ENCODE assay signal across 22 cellular contexts in the genomic region with DNA sequence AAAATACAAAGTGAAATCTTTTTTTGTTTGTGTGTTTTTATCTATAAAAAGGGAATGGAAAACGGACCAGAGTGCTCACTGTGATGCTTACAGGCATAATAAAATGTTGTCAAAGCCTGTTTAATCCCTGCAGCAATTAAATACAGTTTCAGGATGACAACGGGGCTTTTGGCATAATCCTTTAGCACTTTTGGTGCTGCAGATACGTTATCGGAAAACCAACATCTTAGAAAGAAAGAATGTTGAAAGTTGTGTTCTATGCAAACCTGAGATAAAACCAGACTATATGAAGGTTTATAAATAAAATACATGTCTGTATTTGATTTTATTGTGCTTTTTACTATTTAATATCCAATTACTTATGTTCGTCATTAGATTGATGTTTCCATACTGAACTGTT.
A peak's percentile ranks its signal among the peaks of the same experiment; 100 is the strongest.
DNase-seq lines count a peak whose midpoint lies in the region; ATAC-seq, FAIRE-seq and TF ChIP-seq lines count a peak whose summit lies in the region.
"Had no signal": no experiment of that assay in that cellular context is flagged by ENCODE, and none has a peak within 500 bp of the region (broad histone marks: within the 10 kb centered on the region; RNA-seq: fewer than 3 reads in every experiment).

No MANE protein-coding gene starts in this region.

- no peak for DNase-seq in D721Med (ENCODE audit: insufficient read length, low spot score)
- no peak for DNase-seq in GM23338 (ENCODE audit: low spot score)
- no peak for DNase-seq in astrocyte (ENCODE audit: low read depth)
- no peak for DNase-seq in stimulated activated naive CD8-positive, alpha-beta T cell treated with anti-CD3 and anti-CD28 coated beads, Interleukin-15, amount 100 ng/mL, for 72 hours
- no peak for DNase-seq in NCI-H446 treated with DMSO at 0.1 percent for 48 hours (lab: John Stamatoyannopoulos, UW)
- DNase-seq: 8988T; ACHN; BE2C; C1 segment of cervical spinal cord; CD4-positive, alpha-beta memory T cell; CD4-positive, CD25-positive, alpha-beta regulatory T cell; CD8-positive, alpha-beta memory T cell; COR-L47; DMS79 treated with DMSO at 0.1 percent for 48 hours; GF-D8 had no signal

- H3K27ac Mint-ChIP-seq in GM23338, result 0 out of 2 replicates have a peak overlapping the region, but pooled peaks have one; percentile 4
- no peak overlapping the region for H3K27ac Mint-ChIP-seq in astrocyte (ENCODE audit: unreplicated experiment)
- H3K27ac Mint-ChIP-seq in stimulated activated naive CD8-positive, alpha-beta T cell treated with anti-CD3 and anti-CD28 coated beads, Interleukin-15, amount 100 ng/mL, for 72 hours, result no peak overlapping the region
- H3K27ac Mint-ChIP-seq in activated T-helper 17 cell treated with anti-CD3 and anti-CD28 coated beads, Interleukin-2, amount 50 U/mL, for 72 hours, result no peak overlapping the region
- H3K27ac Mint-ChIP-seq: CD14-positive monocyte; CD4-positive, alpha-beta memory T cell; CD4-positive, CD25-positive, alpha-beta regulatory T cell; CD8-positive, alpha-beta memory T cell had no signal

- no peaks in the 10 kb centered on the region for H3F3A ChIP-seq in GM23338 (replicated peaks; ENCODE audit: low read depth)

- H3K36me3 ChIP-seq in GM23338 (ENCODE audit: insufficient read depth), result no peaks in the 10 kb centered on the region
- H3K36me3 ChIP-seq in astrocyte (ENCODE audit: insufficient read depth, low read length), result no peaks in the 10 kb centered on the region
- H3K36me3 ChIP-seq: BE2C, BLaER1 had no signal

- TF ChIP-seq CTCF in D721Med (IDR thresholded peaks at IDR 0.05; ENCODE audit: insufficient read depth, missing control alignments), result no peak
- TF ChIP-seq CTCF in GM23338 (conservative IDR thresholded peaks at IDR 0.05; ENCODE audit: low read depth in 2 of 2), result no peak
- no peak for TF ChIP-seq CTCF in astrocyte (IDR thresholded peaks at IDR 0.05; ENCODE audit: insufficient read depth, low read depth, low read length)

- no peaks in the 10 kb centered on the region for H3K36me3 Mint-ChIP-seq in GM23338 (ENCODE audit: low read depth)
- H3K36me3 Mint-ChIP-seq in astrocyte (ENCODE audit: low read depth, unreplicated experiment), result no peaks in the 10 kb centered on the region
- H3K36me3 Mint-ChIP-seq in activated T-helper 17 cell treated with anti-CD3 and anti-CD28 coated beads, Interleukin-2, amount 50 U/mL, for 72 hours (ENCODE audit: low read depth), result no peaks in the 10 kb centered on the region
- H3K36me3 Mint-ChIP-seq: CD14-positive monocyte; CD4-positive, alpha-beta memory T cell; CD4-positive, CD25-positive, alpha-beta regulatory T cell; CD8-positive, alpha-beta memory T cell had no signal

- no peaks in the 10 kb centered on the region for H4K20me1 ChIP-seq in GM23338 (replicated peaks; ENCODE audit: insufficient read depth)
- no peaks in the 10 kb centered on the region for H4K20me1 ChIP-seq in astrocyte (ENCODE audit: insufficient read depth, low read length)
- H4K20me1 ChIP-seq: BLaER1 had no signal

- H3K4me2 ChIP-seq in GM23338, result no peak overlapping the region
- H3K4me2 ChIP-seq in astrocyte (ENCODE audit: low read length), result no peak overlapping the region
- H3K4me2 ChIP-seq: BLaER1 had no signal

- H3K4me3 Mint-ChIP-seq in GM23338 (no peak overlapping the region), astrocyte (ENCODE audit: unreplicated experiment) (no peak overlapping the region)
- no peak overlapping the region for H3K4me3 Mint-ChIP-seq in stimulated activated naive CD8-positive, alpha-beta T cell treated with anti-CD3 and anti-CD28 coated beads, Interleukin-15, amount 100 ng/mL, for 72 hours
- H3K4me3 Mint-ChIP-seq in activated T-helper 17 cell treated with anti-CD3 and anti-CD28 coated beads, Interleukin-2, amount 50 U/mL, for 72 hours, result no peak overlapping the region
- H3K4me3 Mint-ChIP-seq: CD14-positive monocyte; CD4-positive, alpha-beta memory T cell; CD4-positive, CD25-positive, alpha-beta regulatory T cell; CD8-positive, alpha-beta memory T cell had no signal

- H3K27ac ChIP-seq in GM23338 (ENCODE audit: low read depth), result no peak overlapping the region
- H3K27ac ChIP-seq in astrocyte (ENCODE audit: low read depth, low read length), result no peak overlapping the region
- H3K27ac ChIP-seq: BLaER1 had no signal

- H3K4me1 Mint-ChIP-seq in GM23338 (no peaks in the 10 kb centered on the region), astrocyte (ENCODE audit: low read depth, unreplicated experiment) (no peaks in the 10 kb centered on the region)
- no peaks in the 10 kb centered on the region for H3K4me1 Mint-ChIP-seq in stimulated activated naive CD8-positive, alpha-beta T cell treated with anti-CD3 and anti-CD28 coated beads, Interleukin-15, amount 100 ng/mL, for 72 hours
- H3K4me1 Mint-ChIP-seq in activated T-helper 17 cell treated with anti-CD3 and anti-CD28 coated beads, Interleukin-2, amount 50 U/mL, for 72 hours, result no peaks in the 10 kb centered on the region
- H3K4me1 Mint-ChIP-seq: CD14-positive monocyte; CD4-positive, alpha-beta memory T cell; CD4-positive, CD25-positive, alpha-beta regulatory T cell; CD8-positive, alpha-beta memory T cell had no signal

- H2AFZ ChIP-seq in GM23338 (no peak overlapping the region), astrocyte (ENCODE audit: low read depth, low read length) (no peak overlapping the region)

- H3K4me3 ChIP-seq in GM23338, result no peak overlapping the region
- H3K4me3 ChIP-seq in astrocyte (ENCODE audit: insufficient read depth, low read depth, low read length), result no peak overlapping the region
- H3K4me3 ChIP-seq: BLaER1 had no signal

- H3K27me3 ChIP-seq in GM23338 (ENCODE audit: insufficient read depth) (no peaks in the 10 kb centered on the region), astrocyte (ENCODE audit: insufficient read depth, low read length) (no peaks in the 10 kb centered on the region)
- H3K27me3 ChIP-seq: BE2C, BLaER1 had no signal

- H3K9me2 ChIP-seq in GM23338 (ENCODE audit: insufficient read depth), result no peaks in the 10 kb centered on the region

- H3K9me3 ChIP-seq in astrocyte (ENCODE audit: insufficient read depth, low read depth, low read length), result no peaks in the 10 kb centered on the region
- H3K9me3 ChIP-seq: BE2C, BLaER1 had no signal

- FAIRE-seq in D721Med (lab: Jason Lieb, UNC) (peak; percentile 46), astrocyte (lab: Jason Lieb, UNC) (peak; percentile 65)
- FAIRE-seq: A204.1, G401.6, GM12891, GM19239 had no signal

- no peaks in the 10 kb centered on the region for H3K27me3 Mint-ChIP-seq in GM23338 (ENCODE audit: insufficient read depth, low read depth, poor library complexity)
- H3K27me3 Mint-ChIP-seq in astrocyte (ENCODE audit: low read depth, unreplicated experiment), result no peaks in the 10 kb centered on the region
- peaks cover 4% of the 10 kb centered on the region for H3K27me3 Mint-ChIP-seq in stimulated activated naive CD8-positive, alpha-beta T cell treated with anti-CD3 and anti-CD28 coated beads, Interleukin-15, amount 100 ng/mL, for 72 hours
- H3K27me3 Mint-ChIP-seq in activated T-helper 17 cell treated with anti-CD3 and anti-CD28 coated beads, Interleukin-2, amount 50 U/mL, for 72 hours, result peaks cover 6% of the 10 kb centered on the region

- ATAC-seq in GM23338, result no peak
- ATAC-seq in stimulated activated naive CD8-positive, alpha-beta T cell treated with anti-CD3 and anti-CD28 coated beads, Interleukin-15, amount 100 ng/mL, for 72 hours, result no peak
- ATAC-seq in activated T-helper 17 cell treated with anti-CD3 and anti-CD28 coated beads, Interleukin-2, amount 50 U/mL, for 72 hours (replicated peaks), result no peak

- H3K9me3 Mint-ChIP-seq in GM23338 (no peaks in the 10 kb centered on the region), astrocyte (ENCODE audit: unreplicated experiment) (no peaks in the 10 kb centered on the region)
- H3K9me3 Mint-ChIP-seq in stimulated activated naive CD8-positive, alpha-beta T cell treated with anti-CD3 and anti-CD28 coated beads, Interleukin-15, amount 100 ng/mL, for 72 hours, result no peaks in the 10 kb centered on the region
- H3K9me3 Mint-ChIP-seq in activated T-helper 17 cell treated with anti-CD3 and anti-CD28 coated beads, Interleukin-2, amount 50 U/mL, for 72 hours, result no peaks in the 10 kb centered on the region
- H3K9me3 Mint-ChIP-seq: CD4-positive, alpha-beta memory T cell; CD4-positive, CD25-positive, alpha-beta regulatory T cell; CD8-positive, alpha-beta memory T cell had no signal

- H3K79me2 ChIP-seq in GM23338 (replicated peaks; ENCODE audit: insufficient read depth) (no peaks in the 10 kb centered on the region), astrocyte (ENCODE audit: insufficient read depth, low read length) (no peaks in the 10 kb centered on the region)

- H3K9ac ChIP-seq in astrocyte (ENCODE audit: low read length), result no peak overlapping the region
- H3K9ac ChIP-seq: BLaER1 had no signal

- H3K4me1 ChIP-seq in GM23338 (ENCODE audit: insufficient read depth) (no peaks in the 10 kb centered on the region), astrocyte (ENCODE audit: insufficient read depth, low read length) (no peaks in the 10 kb centered on the region)
- H3K4me1 ChIP-seq: BE2C, BLaER1 had no signal
